20 cellular contexts compared by ENCODE assay signal in the genomic region with DNA sequence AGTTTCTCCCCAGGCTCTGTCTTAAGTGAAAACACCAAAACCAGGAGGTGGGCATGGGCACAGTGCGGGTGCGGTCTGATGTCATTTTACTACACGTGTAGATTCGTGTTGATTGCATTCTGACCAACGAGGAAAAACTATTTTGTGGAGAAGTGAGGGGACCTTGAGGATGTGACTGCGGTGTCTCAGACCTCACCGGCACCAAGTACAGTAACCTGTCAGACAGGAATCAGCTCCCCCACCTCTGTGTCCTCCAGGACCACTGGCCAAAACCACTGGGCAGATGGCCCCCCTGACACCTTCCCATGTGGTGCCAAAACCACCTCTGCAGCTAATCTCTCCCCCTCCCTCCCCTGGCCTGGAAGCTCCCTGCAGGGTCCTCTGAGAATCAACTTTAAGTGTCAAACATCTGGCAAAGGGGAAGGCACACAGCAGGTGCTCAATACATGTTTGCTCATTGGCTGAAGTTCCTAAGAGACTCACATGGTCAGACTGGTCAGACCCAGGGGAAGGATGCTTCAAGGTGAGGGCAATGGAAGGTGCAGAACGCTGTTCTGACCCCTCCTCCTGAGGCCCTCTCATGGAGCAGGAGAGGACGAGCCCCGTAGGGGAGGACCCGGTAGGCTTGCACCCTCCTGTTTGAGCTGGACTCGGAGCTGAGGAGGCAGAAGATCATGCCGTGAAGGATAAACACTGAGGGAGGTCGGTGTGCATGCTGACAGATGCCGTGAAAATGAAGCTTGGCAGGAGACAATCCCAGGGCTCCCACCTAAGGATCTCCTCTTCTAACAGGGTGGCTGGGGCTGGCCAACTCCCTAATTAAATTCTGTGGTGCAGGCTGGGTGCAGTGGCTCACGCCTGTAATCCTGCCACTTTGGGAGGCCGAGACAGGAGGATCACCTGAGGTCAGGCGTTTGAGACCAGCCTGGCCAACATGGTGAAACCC.
"Had no signal": no experiment of that assay in that cellular context is flagged by ENCODE, and none has a peak within 500 bp of the region (broad histone marks: within the 10 kb centered on the region; RNA-seq: fewer than 3 reads in every experiment).

No MANE protein-coding gene starts in this region.

- H3K4me3 ChIP-seq: colonic mucosa, esophagus muscularis mucosa, gastroesophageal sphincter, heart left ventricle, hepatocyte, left lung, prostate gland, right atrium auricular region, thoracic aorta, tibial nerve, upper lobe of left lung had no signal

- H3K27ac ChIP-seq: colonic mucosa, esophagus muscularis mucosa, foreskin keratinocyte, gastroesophageal sphincter, heart left ventricle, hepatocyte, left lung, prostate gland, right atrium auricular region, thoracic aorta, tibial nerve, upper lobe of left lung had no signal

- H3K36me3 ChIP-seq: colonic mucosa, heart left ventricle, prostate gland, right atrium auricular region, thoracic aorta, upper lobe of left lung had no signal

- DNase-seq: colonic mucosa; effector memory CD4-positive, alpha-beta T cell; foreskin keratinocyte; heart left ventricle; kidney; left cardiac atrium; left lung; natural killer cell; stimulated activated CD4-positive, alpha-beta T cell treated with anti-CD3 and anti-CD28 coated beads, Interleukin-2, amount 100 ng/mL, for 24 hours; stimulated activated CD4-positive, alpha-beta T cell treated with anti-CD3 and anti-CD28 coated beads, Interleukin-4, amount 100 ng/mL, for 24 hours; upper lobe of left lung had no signal

- FAIRE-seq: endothelial cell of umbilical vein, kidney, urothelium cell line had no signal

- H3K27me3 ChIP-seq: colonic mucosa, esophagus muscularis mucosa, gastroesophageal sphincter, heart left ventricle, hepatocyte, right atrium auricular region, tibial nerve, upper lobe of left lung had no signal

- H3K9me3 ChIP-seq: colonic mucosa, left lung, prostate gland, upper lobe of left lung had no signal

- H3K4me1 ChIP-seq: colonic mucosa, esophagus muscularis mucosa, foreskin keratinocyte, gastroesophageal sphincter, heart left ventricle, left lung, prostate gland, right atrium auricular region, tibial nerve, upper lobe of left lung had no signal
